Comparison of ENCODE assay signal across 1 cellular context in the genomic region with DNA sequence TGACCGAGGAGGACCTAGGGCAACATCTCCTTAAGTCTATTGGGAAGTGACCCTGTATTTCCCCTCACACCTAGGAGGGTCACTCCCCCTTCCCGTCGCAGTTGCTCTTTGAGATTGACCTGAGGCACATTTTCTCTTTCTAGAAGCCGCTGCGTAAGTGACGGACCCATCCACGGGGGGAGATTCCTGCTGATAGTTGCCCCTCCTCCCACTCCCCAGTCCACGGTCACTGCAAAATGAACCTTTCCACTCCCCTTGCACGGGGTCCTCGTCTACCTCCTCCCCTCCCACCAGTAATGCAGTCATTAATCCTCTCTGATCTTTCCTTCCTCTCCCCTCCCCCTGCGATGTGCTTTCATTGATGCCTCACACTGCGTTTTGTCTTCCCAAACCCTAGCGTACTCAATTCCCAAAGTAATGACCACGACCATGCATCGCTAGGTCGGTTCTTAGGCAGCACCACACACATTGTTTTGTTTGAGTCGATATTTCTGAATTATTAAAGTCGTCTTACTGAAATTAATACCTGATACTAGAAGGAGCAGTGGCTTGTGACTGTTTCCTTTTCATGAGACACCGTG.
TF ChIP-seq lines count a peak whose summit lies in the region.

No MANE protein-coding gene starts in this region.

TF ChIP-seq in IMR-90, 13 proteins besides CTCF, POLR2A, EP300 and RAD21:
- TF ChIP-seq, protein P1, sequence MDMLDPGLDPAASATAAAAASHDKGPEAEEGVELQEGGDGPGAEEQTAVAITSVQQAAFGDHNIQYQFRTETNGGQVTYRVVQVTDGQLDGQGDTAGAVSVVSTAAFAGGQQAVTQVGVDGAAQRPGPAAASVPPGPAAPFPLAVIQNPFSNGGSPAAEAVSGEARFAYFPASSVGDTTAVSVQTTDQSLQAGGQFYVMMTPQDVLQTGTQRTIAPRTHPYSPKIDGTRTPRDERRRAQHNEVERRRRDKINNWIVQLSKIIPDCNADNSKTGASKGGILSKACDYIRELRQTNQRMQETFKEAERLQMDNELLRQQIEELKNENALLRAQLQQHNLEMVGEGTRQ (IDR thresholded peaks at IDR 0.05; ENCODE audit: low read depth, low read length), result no peak
- TF ChIP-seq MAZ (IDR thresholded peaks at IDR 0.05; ENCODE audit: borderline replicate concordance, low read depth, low read length), result peak; percentile 22; the same call in 1 of the 2 replicates
